18 cellular contexts compared by ENCODE assay signal in the genomic region with DNA sequence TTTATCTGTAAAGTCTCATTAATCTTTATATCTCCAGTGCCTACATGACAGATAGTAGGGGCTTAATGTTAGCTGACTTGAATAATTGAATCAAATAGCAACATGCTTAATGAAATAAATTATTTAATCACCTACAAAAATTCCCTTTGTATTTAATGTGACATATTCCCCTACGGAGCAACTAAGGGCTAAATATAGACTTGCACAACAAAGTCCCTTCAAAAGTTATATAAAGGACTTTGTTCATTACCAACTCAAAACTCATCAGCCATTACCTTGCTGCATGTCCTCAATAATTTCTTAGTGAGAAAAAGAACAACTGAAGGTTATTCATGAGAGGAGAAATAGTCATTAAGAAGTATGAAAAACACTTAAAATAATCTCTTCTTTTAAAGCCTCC.
DNase-seq lines count a peak whose midpoint lies in the region; ATAC-seq and TF ChIP-seq lines count a peak whose summit lies in the region.
"Had no signal": no experiment of that assay in that cellular context is flagged by ENCODE, and none has a peak within 500 bp of the region (broad histone marks: within the 10 kb centered on the region; RNA-seq: fewer than 3 reads in every experiment).

No MANE protein-coding gene starts in this region.

- POLR2A ChIA-PET in HCT116 (lab: Charles Lee), result no interaction called here

- no peak for TF ChIP-seq RAD21 in HCT116 (IDR thresholded peaks at IDR 0.05; ENCODE audit: low read depth)

- H3K27ac ChIP-seq in cardiac muscle cell (peak overlapping the region; percentile 19), left ventricle myocardium inferior (replicated peaks) (peak overlapping the region; percentile 21), HCT116 (ENCODE audit: low read depth, low read length) (no peak overlapping the region), skeletal muscle tissue (ENCODE audit: low read depth, low read length) (peak overlapping the region; percentile 20)
- H3K27ac ChIP-seq: BLaER1 had no signal

- intact Hi-C loops in Right ventricle myocardium inferior (cut with DNase I), result loop anchor here (5.0 kb wide), 1 partner anchor 66 kb away; no protein-coding TSS in a partner anchor
- intact Hi-C loops in left ventricle myocardium inferior (cut with micrococcal nuclease), result no loop called here
- intact Hi-C loops in cardiac septum (cut with DNase I), result loop anchor here (5.0 kb wide), 1 partner anchor 66 kb away; no protein-coding TSS in a partner anchor
- intact Hi-C loops in HCT116 (cut with micrococcal nuclease), result no loop called here

- RAD21 ChIA-PET in HCT116 (lab: Charles Lee; ENCODE audit: low non-redundant PET in 1 of 2, low total read pairs in 2 of 2, uncharacterized antibody in 2 of 2, unreplicated experiment in 2 of 2), result no interaction called here

- no peaks in the 10 kb centered on the region for H3K9me2 ChIP-seq in HCT116 (ENCODE audit: insufficient read depth)

- peaks cover 38% of the 10 kb centered on the region for H3K4me1 ChIP-seq in cardiac muscle cell (ENCODE audit: low read depth)
- H3K4me1 ChIP-seq in left ventricle myocardium inferior, result peaks cover 8% of the 10 kb centered on the region
- peaks cover 0 to 2% of the 10 kb centered on the region in 2 experiments; a peak in 2 of 4 replicates for H3K4me1 ChIP-seq in HCT116 (ENCODE audit: control insufficient read depth in 1 of 2, insufficient read depth in 2 of 2, low read length in 2 of 2)
- peaks cover 0 to 5% (median 3%) of the 10 kb centered on the region in 3 donors for H3K4me1 ChIP-seq in skeletal muscle tissue (ENCODE audit: control insufficient read depth in 3 of 3, insufficient read depth in 3 of 3, low read length in 3 of 3)
- H3K4me1 ChIP-seq: BLaER1 had no signal

- H2AFZ ChIP-seq in HCT116 (ENCODE audit: low read depth, low read length, poor library complexity, severe bottlenecking), result peak overlapping the region; percentile 27

- no peaks in the 10 kb centered on the region for H3K36me3 ChIP-seq in cardiac muscle cell
- no peaks in the 10 kb centered on the region for H3K36me3 ChIP-seq in left ventricle myocardium inferior
- 0 out of 4 replicates have a peak, but pooled peaks cover 0 to 3% of the 10 kb centered on the region in 2 experiments for H3K36me3 ChIP-seq in HCT116 (ENCODE audit: control insufficient read depth in 1 of 2, insufficient read depth in 2 of 2, low read length in 2 of 2)
- no peaks in the 10 kb centered on the region for H3K36me3 ChIP-seq in skeletal muscle tissue (ENCODE audit: control insufficient read depth in 3 of 3, insufficient read depth in 3 of 3, low read length in 3 of 3)
- H3K36me3 ChIP-seq: BE2C, BLaER1 had no signal

- DNase-seq in cardiac muscle cell (ENCODE audit: low read depth in 1 of 2, low spot score in 1 of 2), result no peak
- no peak for DNase-seq in Right ventricle myocardium inferior (ENCODE audit: missing footprints)
- DNase-seq in left ventricle myocardium inferior, result no peak
- no peak for DNase-seq in cardiac septum (ENCODE audit: low spot score)
- DNase-seq in HCT116 (ENCODE audit: low read depth, low spot score), result no peak
- DNase-seq in NCI-H2029 (lab: John Stamatoyannopoulos, UW), result no peak
- DNase-seq: 8988T; ACHN; BE2C; C1 segment of cervical spinal cord; CD4-positive, alpha-beta memory T cell; CD4-positive, CD25-positive, alpha-beta regulatory T cell; CD8-positive, alpha-beta memory T cell; COR-L47; DMS79 treated with DMSO at 0.1 percent for 48 hours; GF-D8 had no signal

- CTCF ChIA-PET in HCT116 (lab: Charles Lee), result no interaction called here

- H3K9ac ChIP-seq in HCT116 (ENCODE audit: low read length), result no peak overlapping the region
- no peak overlapping the region for H3K9ac ChIP-seq in skeletal muscle tissue (ENCODE audit: low read depth in 1 of 3, low read length in 3 of 3)
- H3K9ac ChIP-seq: BLaER1 had no signal

- no peak overlapping the region for H3K4me2 ChIP-seq in HCT116 (ENCODE audit: low read length)
- H3K4me2 ChIP-seq: BLaER1 had no signal

- TF ChIP-seq CTCF in cardiac muscle cell (IDR thresholded peaks at IDR 0.05; ENCODE audit: low read depth, low read length) (no peak), left ventricle myocardium inferior (IDR thresholded peaks at IDR 0.05; ENCODE audit: borderline replicate concordance) (no peak), HCT116 (IDR thresholded peaks at IDR 0.05 in 2 of 3, conservative IDR thresholded peaks at IDR 0.05 in 1 of 3; ENCODE audit: borderline replicate concordance in 1 of 3, insufficient read depth in 1 of 3, low read depth in 2 of 3, low read length in 2 of 3) (no peak)

- no peak for TF ChIP-seq POLR2A in HCT116 (IDR thresholded peaks at IDR 0.05; ENCODE audit: borderline replicate concordance, extremely low read depth, insufficient read depth, insufficient read length)

- no peaks in the 10 kb centered on the region for H3K79me2 ChIP-seq in HCT116 (ENCODE audit: insufficient read depth, low read length)

- ATAC-seq in Right ventricle myocardium inferior, result no peak
- ATAC-seq in HCT116, result no peak

- H3K4me3 ChIP-seq in cardiac muscle cell, result no peak overlapping the region
- H3K4me3 ChIP-seq in left ventricle myocardium inferior, result no peak overlapping the region
- H3K4me3 ChIP-seq in HCT116 (replicated peaks in 1 of 2; ENCODE audit: low read depth in 1 of 2, low read length in 2 of 2), result no peak overlapping the region
- H3K4me3 ChIP-seq in skeletal muscle tissue (ENCODE audit: low read length in 3 of 3), result no peak overlapping the region
- H3K4me3 ChIP-seq: BLaER1 had no signal

- H3K27me3 ChIP-seq in cardiac muscle cell (no peaks in the 10 kb centered on the region), left ventricle myocardium inferior (ENCODE audit: low read depth) (no peaks in the 10 kb centered on the region), HCT116 (ENCODE audit: insufficient read depth, low read length) (no peaks in the 10 kb centered on the region), skeletal muscle tissue (ENCODE audit: control insufficient read depth in 3 of 3, insufficient read depth in 3 of 3, low read length in 3 of 3) (no peaks in the 10 kb centered on the region)
- H3K27me3 ChIP-seq: BE2C, BLaER1 had no signal

- BruUV-seq in HCT116 (replicated peaks; lab: Mats Ljungman, UMichigan), result no TSS peak

- no peaks in the 10 kb centered on the region for H3K9me3 ChIP-seq in cardiac muscle cell (ENCODE audit: low read depth)
- H3K9me3 ChIP-seq in left ventricle myocardium inferior (replicated peaks), result no peaks in the 10 kb centered on the region
- H3K9me3 ChIP-seq in HCT116 (ENCODE audit: control insufficient read depth in 1 of 2, insufficient read depth in 1 of 2, low read depth in 1 of 2, low read length in 2 of 2), result no peaks in the 10 kb centered on the region
- no peaks in the 10 kb centered on the region for H3K9me3 ChIP-seq in skeletal muscle tissue (ENCODE audit: control insufficient read depth in 3 of 3, low read length in 3 of 3)
- H3K9me3 ChIP-seq: BE2C, BLaER1 had no signal

- H4K20me1 ChIP-seq in HCT116 (ENCODE audit: insufficient read depth), result no peaks in the 10 kb centered on the region
- H4K20me1 ChIP-seq: BLaER1 had no signal

TF ChIP-seq in HCT116, 20 proteins besides CTCF, POLR2A, EP300 and RAD21 (continues in another document):
- no peak for TF ChIP-seq CEBPB (IDR thresholded peaks at IDR 0.05; ENCODE audit: low read depth)
- TF ChIP-seq ATF3 (IDR thresholded peaks at IDR 0.05), result no peak
- no peak for TF ChIP-seq YY1 (IDR thresholded peaks at IDR 0.05; ENCODE audit: extremely low read depth, insufficient replicate concordance, low read depth, low read length)
- TF ChIP-seq ZBTB33 (IDR thresholded peaks at IDR 0.05; ENCODE audit: extremely low read depth, insufficient replicate concordance, low read length), result no peak
- TF ChIP-seq, protein P1, sequence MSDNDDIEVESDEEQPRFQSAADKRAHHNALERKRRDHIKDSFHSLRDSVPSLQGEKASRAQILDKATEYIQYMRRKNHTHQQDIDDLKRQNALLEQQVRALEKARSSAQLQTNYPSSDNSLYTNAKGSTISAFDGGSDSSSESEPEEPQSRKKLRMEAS (IDR thresholded peaks at IDR 0.05), result no peak
- TF ChIP-seq EZH2phosphoT487 (IDR thresholded peaks at IDR 0.05; ENCODE audit: borderline replicate concordance), result no peak
- no peak for TF ChIP-seq JUND (IDR thresholded peaks at IDR 0.05)
- no peak for TF ChIP-seq EZH2 (IDR thresholded peaks at IDR 0.05)
- no peak for TF ChIP-seq ZFX (IDR thresholded peaks at IDR 0.05)
- TF ChIP-seq FOSL1 (IDR thresholded peaks at IDR 0.05; ENCODE audit: low read depth), result no peak
- no peak for TF ChIP-seq EGR1 (IDR thresholded peaks at IDR 0.05; ENCODE audit: low read depth)
- TF ChIP-seq POLR2AphosphoS5 (IDR thresholded peaks at IDR 0.05; ENCODE audit: low read depth, low read length), result no peak
- no peak for TF ChIP-seq ZNF274 (IDR thresholded peaks at IDR 0.05; ENCODE audit: low read depth, low read length)
- TF ChIP-seq CBX3 (IDR thresholded peaks at IDR 0.05; ENCODE audit: low read depth), result no peak
- TF ChIP-seq ELF1 (IDR thresholded peaks at IDR 0.05; ENCODE audit: borderline replicate concordance, low read depth), result no peak

Comparison
In these comparisons a context has a peak if more than half of its experiments do, and no peak if none do; other contexts are left out.
1. intact Hi-C loops: an anchor here in Right ventricle myocardium inferior (5.0 kb wide) and cardiac septum (5.0 kb wide); none called in left ventricle myocardium inferior and HCT116.